1 cellular context compared by ENCODE assay signal in genomic region chr12:104671407-104672095, GRCh38.
A peak's percentile ranks its signal among the peaks of the same experiment; 100 is the strongest.
TF ChIP-seq lines count a peak whose summit lies in the region.

No MANE protein-coding gene starts in this region.

TF ChIP-seq in GM12878, 131 proteins besides CTCF, POLR2A, EP300 and RAD21 (continued from another document and continues in another):
- no peak for TF ChIP-seq IRF5 (IDR thresholded peaks at IDR 0.05; ENCODE audit: borderline replicate concordance)
- TF ChIP-seq SRF (IDR thresholded peaks at IDR 0.05; ENCODE audit: low read depth in 2 of 2, low read length in 2 of 2): 0 out of 4 replicates have a peak, but pooled peaks of 1 of the 2 experiments have one; percentile 33
- TF ChIP-seq KLF5 (IDR thresholded peaks at IDR 0.05; ENCODE audit: partially characterized antibody): no peak
- no peak for TF ChIP-seq SUPT20H (IDR thresholded peaks at IDR 0.05; ENCODE audit: borderline replicate concordance, control insufficient read depth, low read depth, low read length)
- no peak for TF ChIP-seq ZNF384 (IDR thresholded peaks at IDR 0.05; ENCODE audit: borderline replicate concordance, low read depth, low read length)
- peak; percentile 84 for TF ChIP-seq JUNB (IDR thresholded peaks at IDR 0.05)
- no peak for TF ChIP-seq CBX3 (IDR thresholded peaks at IDR 0.05; ENCODE audit: borderline replicate concordance, low read depth)
- TF ChIP-seq WRNIP1 (IDR thresholded peaks at IDR 0.05; ENCODE audit: borderline replicate concordance, low read depth, low read length): no peak
- TF ChIP-seq MEF2A (IDR thresholded peaks at IDR 0.05; ENCODE audit: insufficient read depth, low read depth, low read length): peak; percentile 86
- no peak for TF ChIP-seq ZNF274 (IDR thresholded peaks at IDR 0.05; ENCODE audit: insufficient read depth, insufficient read length)
- no peak for TF ChIP-seq NFXL1 (IDR thresholded peaks at IDR 0.05; ENCODE audit: borderline replicate concordance)
- TF ChIP-seq TCF3 (IDR thresholded peaks at IDR 0.05; ENCODE audit: borderline replicate concordance, insufficient read depth, low read depth, low read length): peak; percentile 66; the same call in 1 of the 2 replicates
- peak; percentile 92; the same call in 1 of the 2 replicates for TF ChIP-seq GATAD2B (conservative IDR thresholded peaks at IDR 0.05; ENCODE audit: low read depth)
- no peak for TF ChIP-seq PAX8 (IDR thresholded peaks at IDR 0.05)
- peak; percentile 45 for TF ChIP-seq RAD51 (IDR thresholded peaks at IDR 0.05)
- peak; percentile 96 for TF ChIP-seq EED (IDR thresholded peaks at IDR 0.05; ENCODE audit: low read depth)
- no peak for TF ChIP-seq FOS (IDR thresholded peaks at IDR 0.05; ENCODE audit: borderline replicate concordance, extremely low read depth, insufficient read length)
- no peak for TF ChIP-seq NRF1 (conservative IDR thresholded peaks at IDR 0.05; ENCODE audit: low read depth, low read length)
- no peak for TF ChIP-seq HDGF (IDR thresholded peaks at IDR 0.05)
- TF ChIP-seq CHD2 (IDR thresholded peaks at IDR 0.05; ENCODE audit: borderline replicate concordance, low read depth, low read length): peak; percentile 86
- peak; percentile 76 for TF ChIP-seq MYB (IDR thresholded peaks at IDR 0.05; ENCODE audit: borderline replicate concordance, low read depth, low read length)
- no peak for TF ChIP-seq E2F8 (IDR thresholded peaks at IDR 0.05; ENCODE audit: low read depth, partially characterized antibody)
- TF ChIP-seq KDM1A (IDR thresholded peaks at IDR 0.05; ENCODE audit: borderline replicate concordance): no peak
- no peak for TF ChIP-seq FOXK2 (IDR thresholded peaks at IDR 0.05)
- no peak for TF ChIP-seq SREBF1 (IDR thresholded peaks at IDR 0.05; ENCODE audit: low read length)
- TF ChIP-seq FOXM1 (IDR thresholded peaks at IDR 0.05; ENCODE audit: low read depth, low read length): peak; percentile 97
- TF ChIP-seq NFYA (IDR thresholded peaks at IDR 0.05; ENCODE audit: borderline replicate concordance, low read depth, low read length): no peak
- TF ChIP-seq ZBTB40 (IDR thresholded peaks at IDR 0.05; ENCODE audit: borderline replicate concordance): no peak
- TF ChIP-seq SKIL (IDR thresholded peaks at IDR 0.05; ENCODE audit: low read depth, poor library complexity, severe bottlenecking): peak; percentile 85
- TF ChIP-seq GABPA (IDR thresholded peaks at IDR 0.05; ENCODE audit: low read depth): no peak
- no peak for TF ChIP-seq ELK1 (IDR thresholded peaks at IDR 0.05; ENCODE audit: low read depth, low read length)
- peak; percentile 93 for TF ChIP-seq NFIC (IDR thresholded peaks at IDR 0.05; ENCODE audit: low read depth, low read length)
- TF ChIP-seq HDAC6 (IDR thresholded peaks at IDR 0.05; ENCODE audit: unreplicated experiment): no peak
- no peak for TF ChIP-seq CEBPZ (IDR thresholded peaks at IDR 0.05; ENCODE audit: low read depth, low read length)
- TF ChIP-seq POU2F2 (IDR thresholded peaks at IDR 0.05; ENCODE audit: borderline replicate concordance, low read depth, low read length): peak; percentile 95; the same call in 2 of the 3 replicates
- TF ChIP-seq MLLT1 (IDR thresholded peaks at IDR 0.05): peak; percentile 83
- TF ChIP-seq IRF3 (IDR thresholded peaks at IDR 0.05): no peak
- TF ChIP-seq NBN (IDR thresholded peaks at IDR 0.05): peak; percentile 96
- no peak for TF ChIP-seq PRDM15 (CRISPR knock-in tag; IDR thresholded peaks at IDR 0.05)
